In the genomic region with DNA sequence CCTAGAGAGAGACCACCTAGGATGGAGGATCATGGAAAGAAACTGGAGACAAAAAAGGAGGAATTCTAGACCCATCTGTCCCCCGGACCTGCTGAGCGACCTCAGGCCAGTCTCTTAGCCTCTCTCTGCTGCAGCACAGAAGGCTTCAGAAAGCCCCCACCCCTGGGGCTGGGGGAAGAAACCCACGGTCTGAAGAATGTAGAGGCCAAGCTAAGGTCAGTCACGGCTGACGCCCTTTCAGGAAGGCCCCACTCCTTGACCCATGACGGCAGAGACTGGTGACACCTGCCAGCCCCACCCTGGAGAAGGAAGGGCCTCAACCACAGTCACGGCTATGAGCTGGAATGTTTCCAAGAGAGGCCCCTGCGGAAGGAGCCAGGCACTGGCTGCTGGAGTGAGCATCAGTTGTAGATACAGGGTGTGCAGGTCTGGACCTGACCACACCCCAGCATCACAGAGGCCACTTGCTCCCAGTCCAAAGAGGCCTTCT, we compare ENCODE assay signal across 9 cellular contexts.
DNase-seq lines count a peak whose midpoint lies in the region; ATAC-seq and TF ChIP-seq lines count a peak whose summit lies in the region.
"Had no signal": no experiment of that assay in that cellular context is flagged by ENCODE, and none has a peak within 500 bp of the region (broad histone marks: within the 10 kb centered on the region; RNA-seq: fewer than 3 reads in every experiment).

No MANE protein-coding gene starts in this region.

- ATAC-seq in GM19397 (IDR thresholded peaks at IDR 0.05; ENCODE audit: unreplicated experiment) (peak; percentile 71), HG03135 (IDR thresholded peaks at IDR 0.05; ENCODE audit: unreplicated experiment) (peak; percentile 83), activated B cell treated with CpG ODN at 0.5 μM for 24 hours (ENCODE audit: low read depth) (peak; percentile 41)
- ATAC-seq in activated CD8-positive, alpha-beta T cell treated with anti-CD3 and anti-CD28 coated beads, Interleukin-2, amount 10 ng/mL, durations not matched to agents 7 days and 5 days, result no peak
- ATAC-seq: Panc1 had no signal

- H3K9me3 ChIP-seq in prostate gland, result no peaks in the 10 kb centered on the region

- intact Hi-C loops in activated B cell treated with CpG ODN at 0.5 μM for 24 hours (cut with micrococcal nuclease), result no loop called here
- intact Hi-C loops in prostate gland (cut with DNase I), result no loop called here

- H3K27me3 ChIP-seq in prostate gland (replicated peaks; ENCODE audit: insufficient read depth), result no peaks in the 10 kb centered on the region

- no peak for TF ChIP-seq POLR2A in prostate gland (IDR thresholded peaks at IDR 0.05)

- H3K9me3 Mint-ChIP-seq in activated B cell treated with CpG ODN at 0.5 μM for 24 hours, result no peaks in the 10 kb centered on the region
- no peaks in the 10 kb centered on the region for H3K9me3 Mint-ChIP-seq in activated CD8-positive, alpha-beta T cell treated with anti-CD3 and anti-CD28 coated beads, Interleukin-2, amount 10 ng/mL, durations not matched to agents 7 days and 5 days (ENCODE audit: insufficient read depth)
- no peaks in the 10 kb centered on the region for H3K9me3 Mint-ChIP-seq in activated CD4-positive, alpha-beta memory T cell treated with anti-CD3 and anti-CD28 coated beads, Interleukin-2, amount 10 ng/mL, durations not matched to agents 7 days and 5 days

- peak overlapping the region; percentile 53 for H3K4me3 Mint-ChIP-seq in activated B cell treated with CpG ODN at 0.5 μM for 24 hours
- no peak overlapping the region for H3K4me3 Mint-ChIP-seq in activated CD8-positive, alpha-beta T cell treated with anti-CD3 and anti-CD28 coated beads, Interleukin-2, amount 10 ng/mL, durations not matched to agents 7 days and 5 days
- no peak overlapping the region for H3K4me3 Mint-ChIP-seq in activated CD4-positive, alpha-beta memory T cell treated with anti-CD3 and anti-CD28 coated beads, Interleukin-2, amount 10 ng/mL, durations not matched to agents 7 days and 5 days

- H3K27ac ChIP-seq in prostate gland, result no peak overlapping the region

- H3K27me3 Mint-ChIP-seq in activated B cell treated with CpG ODN at 0.5 μM for 24 hours, result no peaks in the 10 kb centered on the region
- H3K27me3 Mint-ChIP-seq in activated CD8-positive, alpha-beta T cell treated with anti-CD3 and anti-CD28 coated beads, Interleukin-2, amount 10 ng/mL, durations not matched to agents 7 days and 5 days (ENCODE audit: low read depth), result no peaks in the 10 kb centered on the region
- H3K27me3 Mint-ChIP-seq in activated CD4-positive, alpha-beta memory T cell treated with anti-CD3 and anti-CD28 coated beads, Interleukin-2, amount 10 ng/mL, durations not matched to agents 7 days and 5 days, result no peaks in the 10 kb centered on the region

- CTCF ChIA-PET in activated B cell treated with CpG ODN at 0.5 μM for 24 hours (lab: Charles Lee), result no interaction called here
- CTCF ChIA-PET in activated CD8-positive, alpha-beta T cell treated with anti-CD3 and anti-CD28 coated beads, Interleukin-2, amount 10 ng/mL, durations not matched to agents 7 days and 5 days (lab: Charles Lee), result no interaction called here
- CTCF ChIA-PET in activated CD4-positive, alpha-beta memory T cell treated with anti-CD3 and anti-CD28 coated beads, Interleukin-2, amount 10 ng/mL, durations not matched to agents 7 days and 5 days (lab: Charles Lee), result no interaction called here

- POLR2A ChIA-PET in activated B cell treated with CpG ODN at 0.5 μM for 24 hours (lab: Charles Lee), result interaction anchor here (0.5 to 0.6 kb wide), 2 partner anchors 84 to 151 kb away, joined by 4 read pairs; partner anchors contain the start of gene CPEB4
- POLR2A ChIA-PET in activated CD8-positive, alpha-beta T cell treated with anti-CD3 and anti-CD28 coated beads, Interleukin-2, amount 10 ng/mL, durations not matched to agents 7 days and 5 days (lab: Charles Lee), result no interaction called here
- POLR2A ChIA-PET in activated CD4-positive, alpha-beta memory T cell treated with anti-CD3 and anti-CD28 coated beads, Interleukin-2, amount 10 ng/mL, durations not matched to agents 7 days and 5 days (lab: Charles Lee), result no interaction called here

- TF ChIP-seq CTCF in activated B cell treated with CpG ODN at 0.5 μM for 24 hours (IDR thresholded peaks at IDR 0.05) (no peak), prostate gland (IDR thresholded peaks at IDR 0.05) (no peak)

- H3K4me1 ChIP-seq in prostate gland (replicated peaks), result no peaks in the 10 kb centered on the region

- WGBS in prostate gland, result 64% methylated on average over 8 of the region's 8 CpGs

- H3K27ac Mint-ChIP-seq in activated B cell treated with CpG ODN at 0.5 μM for 24 hours, result peak overlapping the region; percentile 67
- H3K27ac Mint-ChIP-seq in activated CD8-positive, alpha-beta T cell treated with anti-CD3 and anti-CD28 coated beads, Interleukin-2, amount 10 ng/mL, durations not matched to agents 7 days and 5 days, result no peak overlapping the region
- no peak overlapping the region for H3K27ac Mint-ChIP-seq in activated CD4-positive, alpha-beta memory T cell treated with anti-CD3 and anti-CD28 coated beads, Interleukin-2, amount 10 ng/mL, durations not matched to agents 7 days and 5 days

- H3K36me3 Mint-ChIP-seq in activated B cell treated with CpG ODN at 0.5 μM for 24 hours (ENCODE audit: low read depth), result no peaks in the 10 kb centered on the region
- H3K36me3 Mint-ChIP-seq in activated CD8-positive, alpha-beta T cell treated with anti-CD3 and anti-CD28 coated beads, Interleukin-2, amount 10 ng/mL, durations not matched to agents 7 days and 5 days (ENCODE audit: low read depth), result no peaks in the 10 kb centered on the region
- no peaks in the 10 kb centered on the region for H3K36me3 Mint-ChIP-seq in activated CD4-positive, alpha-beta memory T cell treated with anti-CD3 and anti-CD28 coated beads, Interleukin-2, amount 10 ng/mL, durations not matched to agents 7 days and 5 days (ENCODE audit: low read depth)

- H3K4me3 ChIP-seq in prostate gland, result no peak overlapping the region

- peak; percentile 94 for DNase-seq in DMS53 treated with DMSO at 0.1 percent for 48 hours (lab: John Stamatoyannopoulos, UW; ENCODE audit: unreplicated experiment)
- DNase-seq in activated B cell treated with CpG ODN at 0.5 μM for 24 hours, result no peak
- DNase-seq in activated CD8-positive, alpha-beta T cell treated with anti-CD3 and anti-CD28 coated beads, Interleukin-2, amount 10 ng/mL, durations not matched to agents 7 days and 5 days, result no peak
- DNase-seq in activated gamma-delta T cell (lab: John Stamatoyannopoulos, UW), result no peak
- DNase-seq in activated CD4-positive, alpha-beta memory T cell treated with anti-CD3 and anti-CD28 coated beads, Interleukin-2, amount 10 ng/mL, durations not matched to agents 7 days and 5 days, result no peak
- DNase-seq in prostate gland (ENCODE audit: low spot score), result no peak

- peaks cover 78% of the 10 kb centered on the region for H3K4me1 Mint-ChIP-seq in activated B cell treated with CpG ODN at 0.5 μM for 24 hours
- no peaks in the 10 kb centered on the region for H3K4me1 Mint-ChIP-seq in activated CD8-positive, alpha-beta T cell treated with anti-CD3 and anti-CD28 coated beads, Interleukin-2, amount 10 ng/mL, durations not matched to agents 7 days and 5 days (ENCODE audit: low read depth)
- H3K4me1 Mint-ChIP-seq in activated CD4-positive, alpha-beta memory T cell treated with anti-CD3 and anti-CD28 coated beads, Interleukin-2, amount 10 ng/mL, durations not matched to agents 7 days and 5 days, result no peaks in the 10 kb centered on the region

- no peaks in the 10 kb centered on the region for H3K36me3 ChIP-seq in prostate gland
